In the genomic region with DNA sequence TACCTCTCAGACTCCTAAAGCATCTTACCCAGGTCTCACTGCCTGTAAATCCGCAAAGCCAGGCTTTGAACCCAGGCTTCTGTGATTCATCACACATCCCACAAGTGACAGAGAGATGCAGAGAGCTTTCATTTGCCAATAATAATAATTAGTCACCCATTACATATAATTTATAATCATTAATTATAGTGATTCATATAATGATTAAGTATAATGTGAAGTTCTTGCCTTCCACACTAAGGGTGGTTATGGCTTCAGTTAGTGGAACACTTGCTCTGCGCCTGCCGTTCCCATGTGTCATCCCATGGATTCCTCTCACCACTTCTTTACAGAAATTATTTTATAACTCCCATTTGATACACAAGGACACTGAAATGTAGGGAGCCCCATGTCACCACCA, we compare ENCODE assay signal across 24 cellular contexts.
"Had no signal": no experiment of that assay in that cellular context is flagged by ENCODE, and none has a peak within 500 bp of the region (broad histone marks: within the 10 kb centered on the region; RNA-seq: fewer than 3 reads in every experiment).

No MANE protein-coding gene starts in this region.

- H3K27me3 ChIP-seq: adrenal gland, ascending aorta, breast epithelium, colonic mucosa, foreskin keratinocyte, neural progenitor cell, right lobe of liver, stomach, suprapubic skin, transverse colon had no signal

- H3K9me3 ChIP-seq: adrenal gland, ascending aorta, colonic mucosa, right lobe of liver, suprapubic skin, transverse colon had no signal

- H3K4me1 ChIP-seq: adrenal gland, ascending aorta, breast epithelium, colonic mucosa, esophagus squamous epithelium, neural progenitor cell, right lobe of liver, transverse colon had no signal

- H3K36me3 ChIP-seq: adrenal gland, ascending aorta, breast epithelium, colonic mucosa, esophagus squamous epithelium, neural progenitor cell, right lobe of liver, stomach, suprapubic skin, transverse colon had no signal

- H3K4me3 ChIP-seq: adrenal gland, ascending aorta, breast epithelium, colonic mucosa, dorsolateral prefrontal cortex, esophagus squamous epithelium, neural progenitor cell, right lobe of liver, skin epidermis, stomach, suprapubic skin, transverse colon had no signal

- H3K27ac ChIP-seq: adrenal gland, ascending aorta, breast epithelium, colonic mucosa, foreskin keratinocyte, neural progenitor cell, right lobe of liver, stomach, suprapubic skin, transverse colon had no signal

- DNase-seq: activated CD4-positive, alpha-beta T cell treated with anti-CD3 and anti-CD28 coated beads, Interleukin-2, amount 50 U/mL, for 4 hours; activated CD8-positive, alpha-beta memory T cell treated with anti-CD3 and anti-CD28 coated beads for 24 hours; activated CD8-positive, alpha-beta memory T cell treated with anti-CD3 and anti-CD28 coated beads, Interleukin-2, amount 50 U/mL, for 4 hours; activated naive CD4-positive, alpha-beta T cell; activated T-cell treated with anti-CD3 and anti-CD28 coated beads, Interleukin-2, amount 50 U/mL, for 24 hours; adrenal gland; colonic mucosa; dorsolateral prefrontal cortex; esophagus squamous epithelium; foreskin keratinocyte; left ventricle myocardium superior; mammary epithelial cell; naive thymus-derived CD8-positive, alpha-beta T cell; posterior cingulate gyrus; right lobe of liver; stimulated activated CD4-positive, alpha-beta T cell treated with anti-CD3 and anti-CD28 coated beads, Interleukin-2, amount 100 ng/mL, for 24 hours; stomach; T-helper 9 cell; transverse colon had no signal
